ENCODE assay signal across 19 cellular contexts in the genomic region with DNA sequence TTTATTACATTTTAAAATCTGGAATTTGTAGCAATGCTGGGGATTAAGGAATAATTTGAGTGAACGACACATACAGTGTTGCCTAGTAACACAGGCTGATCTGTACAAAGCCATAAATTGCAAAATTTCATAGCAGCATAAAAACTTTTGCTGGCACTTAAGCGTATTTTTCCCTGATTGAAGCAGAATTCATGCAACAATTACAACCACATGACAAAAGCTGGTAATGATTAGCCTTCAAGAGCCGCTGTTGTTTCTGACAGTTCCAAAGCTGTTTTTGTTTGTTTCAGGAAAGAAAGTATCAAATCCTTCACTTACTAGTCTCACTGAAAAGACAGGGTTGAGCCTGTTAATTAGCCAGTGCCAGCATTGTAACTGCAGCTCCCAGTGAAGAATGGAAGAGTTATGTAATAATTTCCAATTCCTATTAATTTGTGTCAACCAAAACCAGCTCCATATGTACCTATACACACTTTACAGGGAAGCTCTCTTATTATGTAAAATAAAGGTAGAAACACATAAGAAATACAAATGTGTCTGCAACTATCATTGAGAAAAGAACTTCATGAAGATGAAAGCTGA.
DNase-seq lines count a peak whose midpoint lies in the region; FAIRE-seq lines count a peak whose summit lies in the region.
"Had no signal": no experiment of that assay in that cellular context is flagged by ENCODE, and none has a peak within 500 bp of the region (broad histone marks: within the 10 kb centered on the region; RNA-seq: fewer than 3 reads in every experiment).

No MANE protein-coding gene starts in this region.

- no peak overlapping the region for H2AK5ac ChIP-seq in neuronal stem cell (ENCODE audit: low read depth, low read length)

- no CpG with 5 or more reads among the region's 3 CpGs for WGBS in neuronal stem cell (ENCODE audit: extremely low coverage in 2 of 2, insufficient read length in 2 of 2, insufficient replicate concordance in 1 of 2), 2 donors

- H3K4me3 ChIP-seq in SK-N-MC (peak overlapping the region; percentile 62), neuronal stem cell (ENCODE audit: low read length in 2 of 2) (no peak overlapping the region)

- H3K4ac ChIP-seq in neuronal stem cell (ENCODE audit: low read length): no peak overlapping the region

- H3K27ac ChIP-seq in SK-N-MC (peak overlapping the region; percentile 72; the same call in 1 of the 2 replicates), neuronal stem cell (replicated peaks; ENCODE audit: low read length) (no peak overlapping the region)
- H3K27ac ChIP-seq: C4-2B had no signal

- no peak overlapping the region for H3K14ac ChIP-seq in neuronal stem cell (ENCODE audit: low read length)

- peak overlapping the region; percentile 18 for H3K4me2 ChIP-seq in neuronal stem cell (ENCODE audit: insufficient read depth, low read length, poor library complexity, severe bottlenecking)

- H3K9me3 ChIP-seq in SK-N-MC (ENCODE audit: low read depth, low read length): no peaks in the 10 kb centered on the region
- H3K9me3 ChIP-seq in neuronal stem cell (replicated peaks in 1 of 2; ENCODE audit: control insufficient read depth in 2 of 2, insufficient read depth in 1 of 2, low read depth in 1 of 2, low read length in 2 of 2): no peaks in the 10 kb centered on the region

- FAIRE-seq in HTR-8/SVneo (lab: Jason Lieb, UNC): no peak

- no peaks in the 10 kb centered on the region for H3K27me3 ChIP-seq in neuronal stem cell (ENCODE audit: control insufficient read depth in 3 of 3, insufficient read depth in 3 of 3, low read depth in 1 of 3, low read length in 3 of 3)

- no peak overlapping the region for H3K18ac ChIP-seq in neuronal stem cell (ENCODE audit: low read length)

- peak overlapping the region; percentile 6 for H2AFZ ChIP-seq in neuronal stem cell (ENCODE audit: low read length)

- DNase-seq in SK-N-MC (ENCODE audit: low read depth, low spot score) (peak; percentile 47), fibroblast of gingiva (ENCODE audit: low read depth) (peak; percentile 81), neuronal stem cell (ENCODE audit: low spot score) (peak; percentile 12), superior temporal gyrus (ENCODE audit: extremely low spot score) (peak; percentile 29), NCI-H1694 (lab: John Stamatoyannopoulos, UW) (no peak), HTR-8/SVneo (ENCODE audit: insufficient read length, low spot score) (no peak)
- DNase-seq in activated CD8-positive, alpha-beta memory T cell treated with anti-CD3 and anti-CD28 coated beads, Interleukin-2, amount 50 U/mL, for 4 hours: no peak
- DNase-seq: ACHN, DMS79 treated with DMSO at 0.1 percent for 48 hours, H9, MM.1S, NCI-H1105, NCI-H1694 treated with DMSO at 0.1 percent for 48 hours, NCI-H2107, NCI-H226, NCI-H524, PC-3, RPMI8226 had no signal

- no peak overlapping the region for H4K91ac ChIP-seq in neuronal stem cell (ENCODE audit: low read depth, low read length, poor library complexity)

- peaks cover 0 to 9% of the 10 kb centered on the region in 2 donors for H3K4me1 ChIP-seq in neuronal stem cell (ENCODE audit: control insufficient read depth in 2 of 2, insufficient read depth in 1 of 2, low read depth in 1 of 2, low read length in 2 of 2)

- peak overlapping the region; percentile 14 for H3K9ac ChIP-seq in SK-N-MC (ENCODE audit: insufficient read length)
- H3K9ac ChIP-seq in neuronal stem cell (ENCODE audit: low read depth, low read length, poor library complexity): no peak overlapping the region

- no peak overlapping the region for H4K8ac ChIP-seq in neuronal stem cell (ENCODE audit: low read depth, low read length)

- no peak overlapping the region for H2BK5ac ChIP-seq in neuronal stem cell (ENCODE audit: low read length)

- no peak overlapping the region for H2BK12ac ChIP-seq in neuronal stem cell (ENCODE audit: low read length)

- H3K23ac ChIP-seq in neuronal stem cell (ENCODE audit: low read depth, low read length, poor library complexity): no peak overlapping the region

- H3K79me1 ChIP-seq in neuronal stem cell (ENCODE audit: low read depth, low read length): no peaks in the 10 kb centered on the region

- no peaks in the 10 kb centered on the region for H3K36me3 ChIP-seq in SK-N-MC (ENCODE audit: insufficient read depth, low read length)
- no peaks in the 10 kb centered on the region for H3K36me3 ChIP-seq in neuronal stem cell (replicated peaks in 1 of 2; ENCODE audit: control insufficient read depth in 2 of 2, insufficient read depth in 2 of 2, low read length in 2 of 2)

- H2BK15ac ChIP-seq in neuronal stem cell (ENCODE audit: low read length): no peak overlapping the region

- H2BK120ac ChIP-seq in neuronal stem cell (ENCODE audit: low read depth, low read length): no peak overlapping the region

Comparison
In these comparisons a context has a peak if more than half of its experiments do, and no peak if none do; other contexts are left out.
1. DNase-seq: peak in SK-N-MC (single experiment), fibroblast of gingiva (single experiment), neuronal stem cell (single experiment) and superior temporal gyrus (single experiment); none in NCI-H1694 (single experiment), HTR-8/SVneo (single experiment) and activated CD8-positive, alpha-beta memory T cell treated with anti-CD3 and anti-CD28 coated beads, Interleukin-2, amount 50 U/mL, for 4 hours (single experiment).